ENCODE assay signal across 30 cellular contexts in genomic region chr9:128208386-128208785, GRCh38. TPM values are rescaled to one million over a fixed set of nuclear protein-coding genes. Genes with fewer than 3 reads are reported as not detected.
"Had no signal": no experiment of that assay in that cellular context is flagged by ENCODE, and none has a peak within 500 bp of the region (broad histone marks: within the 10 kb centered on the region; RNA-seq: fewer than 3 reads in every experiment).

No MANE protein-coding gene starts in this region.

- H3K9me3 ChIP-seq: gastrocnemius medialis, sigmoid colon, stomach, uterus had no signal

- ATAC-seq: activated CD4-positive, alpha-beta T cell treated with anti-CD3 and anti-CD28 coated beads for 36 hours; activated T-cell treated with anti-CD3 and anti-CD28 coated beads, Interleukin-2, amount 50 U/mL, for 4 hours; esophagus mucosa; gastrocnemius medialis; left colon; T-helper 17 cell had no signal

- H3K4me3 Mint-ChIP-seq: activated B cell treated with CpG ODN at 0.5 μM for 24 hours; activated CD4-positive, alpha-beta T cell treated with anti-CD3 and anti-CD28 coated beads for 36 hours; activated T-cell treated with anti-CD3 and anti-CD28 coated beads, Interleukin-2, amount 50 U/mL, for 4 hours; stimulated activated memory B cell treated with anti-CD40 and anti-IgM and Interleukin-4, amounts not matched to agents 10 μg/mL and 1 μg/mL and 100 μg/mL, for 72 hours; T-helper 17 cell had no signal

- H3K36me3 ChIP-seq: cardiac muscle cell, gastrocnemius medialis, sigmoid colon, stomach, uterus had no signal

- H3K27me3 ChIP-seq: cardiac muscle cell, uterus had no signal

- H3K27ac Mint-ChIP-seq: activated B cell treated with CpG ODN at 0.5 μM for 24 hours; activated CD4-positive, alpha-beta T cell treated with anti-CD3 and anti-CD28 coated beads for 36 hours; activated T-helper 2 cell treated with anti-CD3 and anti-CD28 coated beads, Interferon-gamma antibody, Interleukin-2, Interleukin-4, amounts not matched to agents 10 μg/mL and 5 μg/mL and 100 μg/mL, durations not matched to agents 14 hours and 24 hours and 36 hours; stimulated activated memory B cell treated with anti-CD40 and anti-IgM and Interleukin-4, amounts not matched to agents 10 μg/mL and 1 μg/mL and 100 μg/mL, for 72 hours; T-helper 17 cell had no signal

- H3K9me3 Mint-ChIP-seq: activated B cell treated with CpG ODN at 0.5 μM for 24 hours; activated T-cell treated with anti-CD3 and anti-CD28 coated beads, Interleukin-2, amount 50 U/mL, for 4 hours; activated T-helper 2 cell treated with anti-CD3 and anti-CD28 coated beads, Interferon-gamma antibody, Interleukin-2, Interleukin-4, amounts not matched to agents 10 μg/mL and 5 μg/mL and 100 μg/mL, durations not matched to agents 14 hours and 24 hours and 36 hours; stimulated activated memory B cell treated with anti-CD40 and anti-IgM and Interleukin-4, amounts not matched to agents 10 μg/mL and 1 μg/mL and 100 μg/mL, for 72 hours had no signal

- H3K4me3 ChIP-seq: cardiac muscle cell, gastrocnemius medialis, sigmoid colon, smooth muscle cell, stomach, uterus had no signal

- DNase-seq: activated B cell treated with CpG ODN at 0.5 μM for 24 hours; activated CD4-positive, alpha-beta T cell treated with anti-CD3 and anti-CD28 coated beads for 36 hours; activated CD4-positive, alpha-beta T cell treated with anti-CD3 and anti-CD28 coated beads, Interleukin-2, amount 50 U/mL, for 48 hours; activated CD8-positive, alpha-beta memory T cell treated with anti-CD3 and anti-CD28 coated beads, Interleukin-2, amount 50 U/mL, for 48 hours; activated naive CD4-positive, alpha-beta T cell; activated T-cell treated with anti-CD3 and anti-CD28 coated beads, Interleukin-2, amount 50 U/mL, for 4 hours; amygdala; dermis blood vessel endothelial cell; effector CD8-positive, alpha-beta T cell; gastrocnemius medialis; head of caudate nucleus; hypothalamus; left colon; mesenchymal stem cell; occipital lobe; posterior cingulate gyrus; sigmoid colon; stimulated activated CD4-positive, alpha-beta T cell treated with anti-CD3 and anti-CD28 coated beads, Interleukin-15, amount 100 ng/mL, for 24 hours; stomach; T-helper 17 cell; trophoblast cell; uterus had no signal

- H3K36me3 Mint-ChIP-seq: stimulated activated memory B cell treated with anti-CD40 and anti-IgM and Interleukin-4, amounts not matched to agents 10 μg/mL and 1 μg/mL and 100 μg/mL, for 72 hours had no signal

- H3K4me2 ChIP-seq: smooth muscle cell had no signal

- H3K27ac ChIP-seq: cardiac muscle cell, gastrocnemius medialis, stomach, uterus had no signal

RNA-seq across cellular contexts. Expression of gene DNM1, which starts 5.2 kb away (rescaled TPM):
- total RNA-seq: myocyte had no signal

RNA-seq across cellular contexts. Expression of gene LCN2, which starts 59.1 kb away (rescaled TPM):
- total RNA-seq: activated B cell treated with CpG ODN at 0.5 μM for 24 hours; activated CD4-positive, alpha-beta T cell treated with anti-CD3 and anti-CD28 coated beads for 36 hours; activated CD8-positive, alpha-beta memory T cell treated with anti-CD3 and anti-CD28 coated beads for 36 hours; activated T-cell treated with anti-CD3 and anti-CD28 coated beads, Interleukin-2, amount 50 U/mL, for 4 hours; activated T-helper 2 cell treated with anti-CD3 and anti-CD28 coated beads, Interferon-gamma antibody, Interleukin-2, Interleukin-4, amounts not matched to agents 10 μg/mL and 5 μg/mL and 100 μg/mL, durations not matched to agents 14 hours and 24 hours and 36 hours; cardiac muscle cell; dermis blood vessel endothelial cell; myocyte; occipital lobe; sigmoid colon; smooth muscle cell had no signal
- polyA plus RNA-seq: cardiac muscle cell, neural cell, smooth muscle cell had no signal
